In the genomic region with DNA sequence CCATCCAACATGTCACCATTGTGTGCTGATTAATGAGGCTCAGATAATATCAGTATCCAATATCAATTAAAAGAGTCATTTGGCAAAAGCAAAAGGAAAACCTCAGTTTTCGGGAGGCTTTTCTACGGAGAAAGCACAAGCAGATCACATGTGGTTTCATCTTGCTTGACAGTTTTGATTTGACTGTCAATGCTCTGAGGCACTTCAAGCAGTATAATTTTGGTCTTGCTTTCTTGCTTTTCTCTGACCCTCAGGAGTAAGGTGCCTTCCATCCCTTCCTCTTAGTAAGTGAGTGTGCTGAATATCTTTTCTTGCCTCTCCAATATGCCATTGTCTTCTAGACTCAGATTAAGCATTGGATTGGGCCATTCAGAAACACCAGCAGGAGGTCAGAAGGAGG, we compare ENCODE assay signal across 13 cellular contexts.
"Had no signal": no experiment of that assay in that cellular context is flagged by ENCODE, and none has a peak within 500 bp of the region (broad histone marks: within the 10 kb centered on the region; RNA-seq: fewer than 3 reads in every experiment).

No MANE protein-coding gene starts in this region.

- H3K9me3 ChIP-seq: lower lobe of right lung, right lobe of liver, tibial artery, uterus had no signal

- H3K4me3 ChIP-seq: lower lobe of right lung, right lobe of liver, tibial artery, uterus had no signal

- H3K27me3 ChIP-seq: right lobe of liver, tibial artery, uterus had no signal

- DNase-seq: activated CD4-positive, alpha-beta memory T cell treated with anti-CD3 and anti-CD28 coated beads for 36 hours; activated CD4-positive, alpha-beta T cell treated with anti-CD3 and anti-CD28 coated beads for 1 hour; activated gamma-delta T cell; activated naive CD8-positive, alpha-beta T cell treated with anti-CD3 and anti-CD28 coated beads for 36 hours; activated T-cell treated with anti-CD3 and anti-CD28 coated beads, Interleukin-2, amount 50 U/mL, for 48 hours; glutamatergic neuron; left cardiac atrium; lower lobe of right lung; naive thymus-derived CD4-positive, alpha-beta T cell; right lobe of liver; tibial artery; uterus had no signal

- H3K36me3 ChIP-seq: lower lobe of right lung, right lobe of liver, tibial artery, uterus had no signal

- H3K4me1 ChIP-seq: lower lobe of right lung, right lobe of liver, tibial artery, uterus had no signal

- ATAC-seq: left cardiac atrium; lower lobe of right lung; naive thymus-derived CD4-positive, alpha-beta T cell; right lobe of liver; stimulated activated effector memory CD8-positive, alpha-beta T cell treated with anti-CD3 and anti-CD28 coated beads, Interleukin-12 subunit alpha, Interleukin-12 subunit beta, amount 100 ng/mL, for 72 hours had no signal

- H3K27ac ChIP-seq: lower lobe of right lung, right lobe of liver, tibial artery, uterus had no signal
